ENCODE assay signal across 12 cellular contexts in the genomic region with DNA sequence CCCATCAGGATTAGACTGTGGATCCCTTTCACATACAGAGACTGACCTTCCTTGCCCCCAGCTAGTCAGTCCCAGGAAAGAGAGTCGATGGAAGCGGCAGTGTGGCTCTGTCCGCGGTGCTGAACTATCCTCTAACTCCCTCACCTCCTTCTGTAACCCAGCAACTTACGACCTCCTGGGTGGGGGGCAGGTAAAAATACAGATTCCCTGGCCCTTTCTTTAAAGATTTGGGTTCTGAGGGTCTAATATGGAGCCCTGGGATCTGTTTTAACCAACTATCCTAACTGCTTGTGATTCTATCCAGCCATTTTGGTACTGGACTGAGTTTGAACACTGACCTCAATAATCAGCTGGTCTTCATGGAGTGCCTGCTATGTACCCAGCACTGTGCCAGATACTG. TPM values are rescaled to one million over a fixed set of nuclear protein-coding genes. Genes with fewer than 3 reads are reported as not detected.
DNase-seq lines count a peak whose midpoint lies in the region; ATAC-seq and TF ChIP-seq lines count a peak whose summit lies in the region.
"Had no signal": no experiment of that assay in that cellular context is flagged by ENCODE, and none has a peak within 500 bp of the region (broad histone marks: within the 10 kb centered on the region; RNA-seq: fewer than 3 reads in every experiment).

No MANE protein-coding gene starts in this region.

- POLR2A ChIA-PET in HEK293 (lab: Yijun Ruan, JAX): interaction anchor here (1.0 kb wide), 1 partner anchor 32 kb away, joined by 3 read pairs; no protein-coding TSS in a partner anchor
- POLR2A ChIA-PET in activated CD4-positive, alpha-beta memory T cell treated with anti-CD3 and anti-CD28 coated beads for 36 hours (lab: Charles Lee): no interaction called here

- H3K4me3 ChIP-seq in HEK293 (ENCODE audit: low read depth, low read length): no peak overlapping the region
- H3K4me3 ChIP-seq: smooth muscle cell had no signal

- H3K9me3 ChIP-seq in HEK293 (ENCODE audit: control insufficient read depth, insufficient read depth, low read depth, low read length): no peaks in the 10 kb centered on the region

- no peak overlapping the region for H3K27ac ChIP-seq in HEK293 (ENCODE audit: extremely low read depth, low read depth, low read length)

- no peaks in the 10 kb centered on the region for H3K36me3 ChIP-seq in HEK293 (ENCODE audit: control insufficient read depth in 2 of 2, insufficient read depth in 1 of 2, low read length in 2 of 2)

- no peak for TF ChIP-seq CTCF in HEK293 (tag by site-specific recombination; IDR thresholded peaks at IDR 0.05)

- no peaks in the 10 kb centered on the region for H3K27me3 Mint-ChIP-seq in activated CD4-positive, alpha-beta memory T cell treated with anti-CD3 and anti-CD28 coated beads for 36 hours
- H3K27me3 Mint-ChIP-seq: memory B cell had no signal

- CTCF ChIA-PET in HEK293 (lab: Yijun Ruan, JAX): interaction anchor here (0.5 to 2.9 kb wide), 6 partner anchors 8 to 1879 kb away, joined by 3 to 16 read pairs (median 3); no protein-coding TSS in a partner anchor
- CTCF ChIA-PET in activated CD4-positive, alpha-beta memory T cell treated with anti-CD3 and anti-CD28 coated beads for 36 hours (lab: Charles Lee): no interaction called here

- no peak overlapping the region for H3K4me3 Mint-ChIP-seq in activated CD4-positive, alpha-beta memory T cell treated with anti-CD3 and anti-CD28 coated beads for 36 hours
- H3K4me3 Mint-ChIP-seq: memory B cell had no signal

- no peak for ATAC-seq in activated CD4-positive, CD25-positive, alpha-beta regulatory T cell treated with anti-CD3 and anti-CD28 coated beads, Interleukin-2, amount 50 U/mL, for 24 hours
- no peak for ATAC-seq in HG02798 (IDR thresholded peaks at IDR 0.05; ENCODE audit: poor library complexity, unreplicated experiment)
- no peak for ATAC-seq in HG02642 (IDR thresholded peaks at IDR 0.05; ENCODE audit: poor library complexity, unreplicated experiment)

- no peaks in the 10 kb centered on the region for H3K4me1 ChIP-seq in HEK293 (ENCODE audit: control insufficient read depth, insufficient read depth, low read length)

- no peaks in the 10 kb centered on the region for H3K9me3 Mint-ChIP-seq in activated CD4-positive, alpha-beta memory T cell treated with anti-CD3 and anti-CD28 coated beads for 36 hours
- H3K9me3 Mint-ChIP-seq: memory B cell had no signal

- intact Hi-C loops in activated CD4-positive, alpha-beta memory T cell treated with anti-CD3 and anti-CD28 coated beads for 36 hours (cut with micrococcal nuclease): no loop called here

- peaks cover 9% of the 10 kb centered on the region for H3K4me1 Mint-ChIP-seq in activated CD4-positive, alpha-beta memory T cell treated with anti-CD3 and anti-CD28 coated beads for 36 hours (ENCODE audit: low read depth)

- H3K36me3 Mint-ChIP-seq in activated CD4-positive, alpha-beta memory T cell treated with anti-CD3 and anti-CD28 coated beads for 36 hours: peaks cover 17% of the 10 kb centered on the region

- no peak overlapping the region for H3K27ac Mint-ChIP-seq in activated CD4-positive, alpha-beta memory T cell treated with anti-CD3 and anti-CD28 coated beads for 36 hours
- H3K27ac Mint-ChIP-seq: memory B cell had no signal

- peak; percentile 44 for DNase-seq in AG08395 (ENCODE audit: low spot score)
- DNase-seq in activated CD4-positive, alpha-beta memory T cell treated with anti-CD3 and anti-CD28 coated beads for 36 hours: peak; percentile 22
- DNase-seq in iPS-NIHi7 (ENCODE audit: extremely low spot score): peak; percentile 74
- no peak for DNase-seq in SKM-1 treated with dmso at 0.1 percent for 144 hours (lab: John Stamatoyannopoulos, UW; ENCODE audit: unreplicated experiment)
- DNase-seq: activated naive CD4-positive, alpha-beta T cell; NCI-H524 treated with DMSO at 0.1 percent for 48 hours had no signal

TF ChIP-seq in HEK293, 187 proteins besides CTCF, POLR2A, EP300 and RAD21:
- TF ChIP-seq SCRT1 (tag by site-specific recombination; IDR thresholded peaks at IDR 0.05; ENCODE audit: borderline replicate concordance): no peak
- no peak for TF ChIP-seq ZNF701 (tag by site-specific recombination; IDR thresholded peaks at IDR 0.05)
- TF ChIP-seq WT1 (tag by site-specific recombination; IDR thresholded peaks at IDR 0.05): no peak
- no peak for TF ChIP-seq HOXC10 (CRISPR knock-in tag; IDR thresholded peaks at IDR 0.05)
- TF ChIP-seq ZBTB17 (tag by site-specific recombination; IDR thresholded peaks at IDR 0.05): peak; percentile 34; the same call in 1 of the 2 replicates
- TF ChIP-seq ZNF16 (tag by site-specific recombination; IDR thresholded peaks at IDR 0.05; ENCODE audit: low read depth): no peak
- TF ChIP-seq, protein P1, sequence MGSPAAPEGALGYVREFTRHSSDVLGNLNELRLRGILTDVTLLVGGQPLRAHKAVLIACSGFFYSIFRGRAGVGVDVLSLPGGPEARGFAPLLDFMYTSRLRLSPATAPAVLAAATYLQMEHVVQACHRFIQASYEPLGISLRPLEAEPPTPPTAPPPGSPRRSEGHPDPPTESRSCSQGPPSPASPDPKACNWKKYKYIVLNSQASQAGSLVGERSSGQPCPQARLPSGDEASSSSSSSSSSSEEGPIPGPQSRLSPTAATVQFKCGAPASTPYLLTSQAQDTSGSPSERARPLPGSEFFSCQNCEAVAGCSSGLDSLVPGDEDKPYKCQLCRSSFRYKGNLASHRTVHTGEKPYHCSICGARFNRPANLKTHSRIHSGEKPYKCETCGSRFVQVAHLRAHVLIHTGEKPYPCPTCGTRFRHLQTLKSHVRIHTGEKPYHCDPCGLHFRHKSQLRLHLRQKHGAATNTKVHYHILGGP (tag by site-specific recombination; IDR thresholded peaks at IDR 0.05): no peak
- TF ChIP-seq, protein P2, sequence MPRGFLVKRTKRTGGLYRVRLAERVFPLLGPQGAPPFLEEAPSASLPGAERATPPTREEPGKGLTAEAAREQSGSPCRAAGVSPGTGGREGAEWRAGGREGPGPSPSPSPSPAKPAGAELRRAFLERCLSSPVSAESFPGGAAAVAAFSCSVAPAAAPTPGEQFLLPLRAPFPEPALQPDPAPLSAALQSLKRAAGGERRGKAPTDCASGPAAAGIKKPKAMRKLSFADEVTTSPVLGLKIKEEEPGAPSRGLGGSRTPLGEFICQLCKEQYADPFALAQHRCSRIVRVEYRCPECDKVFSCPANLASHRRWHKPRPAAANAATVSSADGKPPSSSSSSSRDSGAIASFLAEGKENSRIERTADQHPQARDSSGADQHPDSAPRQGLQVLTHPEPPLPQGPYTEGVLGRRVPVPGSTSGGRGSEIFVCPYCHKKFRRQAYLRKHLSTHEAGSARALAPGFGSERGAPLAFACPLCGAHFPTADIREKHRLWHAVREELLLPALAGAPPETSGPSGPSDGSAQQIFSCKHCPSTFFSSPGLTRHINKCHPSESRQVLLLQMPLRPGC (tag by site-specific recombination; IDR thresholded peaks at IDR 0.05): no peak
- TF ChIP-seq YY2 (tag by site-specific recombination; IDR thresholded peaks at IDR 0.05): no peak
- TF ChIP-seq MYNN (tag by site-specific recombination; IDR thresholded peaks at IDR 0.05; ENCODE audit: borderline replicate concordance): no peak
- no peak for TF ChIP-seq ZIC2 (tag by site-specific recombination; IDR thresholded peaks at IDR 0.05)
- TF ChIP-seq ZNF239 (tag by site-specific recombination; IDR thresholded peaks at IDR 0.05): no peak
- TF ChIP-seq EGR2 (tag by site-specific recombination; IDR thresholded peaks at IDR 0.05; ENCODE audit: low read depth): no peak
- no peak for TF ChIP-seq ZNF292 (tag by site-specific recombination; IDR thresholded peaks at IDR 0.05; ENCODE audit: borderline replicate concordance, low read depth)
- TF ChIP-seq ZNF48 (tag by site-specific recombination; IDR thresholded peaks at IDR 0.05): no peak
- TF ChIP-seq, protein P3, sequence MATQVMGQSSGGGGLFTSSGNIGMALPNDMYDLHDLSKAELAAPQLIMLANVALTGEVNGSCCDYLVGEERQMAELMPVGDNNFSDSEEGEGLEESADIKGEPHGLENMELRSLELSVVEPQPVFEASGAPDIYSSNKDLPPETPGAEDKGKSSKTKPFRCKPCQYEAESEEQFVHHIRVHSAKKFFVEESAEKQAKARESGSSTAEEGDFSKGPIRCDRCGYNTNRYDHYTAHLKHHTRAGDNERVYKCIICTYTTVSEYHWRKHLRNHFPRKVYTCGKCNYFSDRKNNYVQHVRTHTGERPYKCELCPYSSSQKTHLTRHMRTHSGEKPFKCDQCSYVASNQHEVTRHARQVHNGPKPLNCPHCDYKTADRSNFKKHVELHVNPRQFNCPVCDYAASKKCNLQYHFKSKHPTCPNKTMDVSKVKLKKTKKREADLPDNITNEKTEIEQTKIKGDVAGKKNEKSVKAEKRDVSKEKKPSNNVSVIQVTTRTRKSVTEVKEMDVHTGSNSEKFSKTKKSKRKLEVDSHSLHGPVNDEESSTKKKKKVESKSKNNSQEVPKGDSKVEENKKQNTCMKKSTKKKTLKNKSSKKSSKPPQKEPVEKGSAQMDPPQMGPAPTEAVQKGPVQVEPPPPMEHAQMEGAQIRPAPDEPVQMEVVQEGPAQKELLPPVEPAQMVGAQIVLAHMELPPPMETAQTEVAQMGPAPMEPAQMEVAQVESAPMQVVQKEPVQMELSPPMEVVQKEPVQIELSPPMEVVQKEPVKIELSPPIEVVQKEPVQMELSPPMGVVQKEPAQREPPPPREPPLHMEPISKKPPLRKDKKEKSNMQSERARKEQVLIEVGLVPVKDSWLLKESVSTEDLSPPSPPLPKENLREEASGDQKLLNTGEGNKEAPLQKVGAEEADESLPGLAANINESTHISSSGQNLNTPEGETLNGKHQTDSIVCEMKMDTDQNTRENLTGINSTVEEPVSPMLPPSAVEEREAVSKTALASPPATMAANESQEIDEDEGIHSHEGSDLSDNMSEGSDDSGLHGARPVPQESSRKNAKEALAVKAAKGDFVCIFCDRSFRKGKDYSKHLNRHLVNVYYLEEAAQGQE (tag by site-specific recombination; IDR thresholded peaks at IDR 0.05): peak; percentile 93
- peak; percentile 54 for TF ChIP-seq ZBTB20 (tag by site-specific recombination; IDR thresholded peaks at IDR 0.05)
- no peak for TF ChIP-seq SALL2 (tag by site-specific recombination; IDR thresholded peaks at IDR 0.05; ENCODE audit: borderline replicate concordance)
- no peak for TF ChIP-seq REPIN1 (tag by site-specific recombination; IDR thresholded peaks at IDR 0.05; ENCODE audit: low read depth)
- no peak for TF ChIP-seq FEZF1 (tag by site-specific recombination; IDR thresholded peaks at IDR 0.05)

RNA-seq across cellular contexts. Expression of a gene that starts 23.2 kb away (rescaled TPM):
- total RNA-seq in activated CD4-positive, alpha-beta memory T cell treated with anti-CD3 and anti-CD28 coated beads for 36 hours: 100 to 1,000 TPM; 101 to 106 TPM
- total RNA-seq: smooth muscle cell had no signal

RNA-seq across cellular contexts. Expression of a gene that starts 35.7 kb away (rescaled TPM):
- under 1 TPM; 0.39 to 0.57 TPM for total RNA-seq in activated CD4-positive, alpha-beta memory T cell treated with anti-CD3 and anti-CD28 coated beads for 36 hours

RNA-seq across cellular contexts. Expression of a gene that starts 56.2 kb away (rescaled TPM):
- total RNA-seq in activated CD4-positive, alpha-beta memory T cell treated with anti-CD3 and anti-CD28 coated beads for 36 hours: under 1 TPM in 1 of 2 experiments, not detected in 1; 0.12 TPM
